Comparison of ENCODE assay signal across 12 cellular contexts in the genomic region with DNA sequence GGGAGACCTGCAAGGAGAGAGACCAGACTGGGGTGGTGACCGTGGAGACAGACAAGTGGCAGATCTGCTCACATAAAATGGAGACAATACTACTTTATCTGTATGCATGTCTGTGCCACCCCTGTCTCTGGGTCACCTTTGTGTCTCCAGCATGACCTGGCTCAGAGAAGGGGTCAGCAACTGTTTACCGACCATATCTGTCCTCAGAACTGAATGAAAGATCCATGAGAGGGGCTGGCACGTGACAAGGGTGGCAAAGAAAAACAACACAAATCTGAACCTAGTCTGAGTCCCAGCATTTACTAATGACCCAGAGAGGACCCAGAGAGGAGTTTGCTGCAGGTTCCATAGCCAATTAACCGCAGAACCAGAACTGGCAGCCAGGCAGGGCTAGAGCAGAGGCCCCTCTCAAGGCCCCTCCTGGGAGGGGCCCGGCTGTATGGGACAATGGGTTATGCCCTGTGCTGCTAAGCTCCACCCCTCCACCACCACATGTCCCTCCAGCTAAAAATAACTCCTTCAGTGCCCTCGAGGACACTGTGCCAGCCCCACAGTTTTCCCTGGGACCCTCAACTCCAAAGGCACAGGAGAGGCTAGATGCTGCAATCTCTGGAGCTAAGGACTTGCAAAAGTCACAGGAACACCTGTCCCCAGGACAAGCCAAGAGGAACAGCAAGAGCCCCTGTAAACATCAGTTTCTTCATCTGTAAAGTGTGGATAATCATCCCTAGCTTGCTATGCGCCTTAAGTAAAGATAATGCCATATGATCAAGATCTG. TPM values are rescaled to one million over a fixed set of nuclear protein-coding genes. Genes with fewer than 3 reads are reported as not detected.
A peak's percentile ranks its signal among the peaks of the same experiment; 100 is the strongest.
DNase-seq lines count a peak whose midpoint lies in the region; ATAC-seq and TF ChIP-seq lines count a peak whose summit lies in the region.
"Had no signal": no experiment of that assay in that cellular context is flagged by ENCODE, and none has a peak within 500 bp of the region (broad histone marks: within the 10 kb centered on the region; RNA-seq: fewer than 3 reads in every experiment).

No MANE protein-coding gene starts in this region.

- H3K36me3 Mint-ChIP-seq in glutamatergic neuron (ENCODE audit: unreplicated experiment), result no peaks in the 10 kb centered on the region

- TF ChIP-seq CTCF in PC-9 (conservative IDR thresholded peaks at IDR 0.05), result no peak
- no peak for TF ChIP-seq CTCF in glutamatergic neuron (IDR thresholded peaks at IDR 0.05; ENCODE audit: partially characterized antibody, unreplicated experiment)
- TF ChIP-seq CTCF in thyroid gland (IDR thresholded peaks at IDR 0.05), result no peak

- peaks cover 62% of the 10 kb centered on the region for H3K79me2 ChIP-seq in PC-9 (ENCODE audit: low read depth)

- H3K9me3 ChIP-seq in PC-9 (ENCODE audit: insufficient read depth, low read depth) (no peaks in the 10 kb centered on the region), thyroid gland (no peaks in the 10 kb centered on the region)
- H3K9me3 ChIP-seq: upper lobe of right lung had no signal

- no peak for TF ChIP-seq POLR2A in thyroid gland (IDR thresholded peaks at IDR 0.05)

- H3K27ac ChIP-seq in PC-9 (no peak overlapping the region), thyroid gland (peak overlapping the region; percentile 81 to 98 (median 93))
- H3K27ac ChIP-seq: upper lobe of right lung had no signal

- H2AFZ ChIP-seq in PC-9, result no peak overlapping the region

- H4K20me1 ChIP-seq in PC-9 (ENCODE audit: insufficient read depth), result peaks cover 42% of the 10 kb centered on the region

- peak overlapping the region; percentile 93 for H3K4me2 ChIP-seq in PC-9

- no peak overlapping the region for H3K27ac Mint-ChIP-seq in glutamatergic neuron (ENCODE audit: unreplicated experiment)

- H3K27me3 ChIP-seq in PC-9 (ENCODE audit: insufficient read depth, low read depth), result no peaks in the 10 kb centered on the region
- H3K27me3 ChIP-seq in thyroid gland, result no peaks in the 10 kb centered on the region
- H3K27me3 ChIP-seq: upper lobe of right lung had no signal

- H3K4me1 Mint-ChIP-seq in glutamatergic neuron (ENCODE audit: low read depth, unreplicated experiment), result peaks cover 5% of the 10 kb centered on the region

- intact Hi-C loops in Right ventricle myocardium superior (cut with DNase I) (no loop called here), cardiac septum (cut with DNase I) (loop anchor here (5.0 kb wide), 1 partner anchor 34 kb away; no protein-coding TSS in a partner anchor), PC-9 (cut with micrococcal nuclease; ENCODE audit: unreplicated experiment) (loop anchor here (10.0 kb wide), 1 partner anchor 464 kb away; no protein-coding TSS in a partner anchor), thyroid gland (cut with DNase I) (no loop called here)

- WGBS in thyroid gland, 2 donors, result 38 to 44% methylated on average over 7 of the region's 7 CpGs

- peaks cover 16% of the 10 kb centered on the region for H3F3A ChIP-seq in PC-9 (ENCODE audit: insufficient read depth, low read depth)

- H3K9me3 Mint-ChIP-seq in glutamatergic neuron (ENCODE audit: unreplicated experiment), result peaks cover 5% of the 10 kb centered on the region

- peak overlapping the region; percentile 30 for H3K4me3 Mint-ChIP-seq in glutamatergic neuron (ENCODE audit: unreplicated experiment)

- POLR2A ChIA-PET in PC-9 (lab: Charles Lee; ENCODE audit: unreplicated experiment), result interaction anchor here (0.8 kb wide), 1 partner anchor 189 kb away, joined by 4 read pairs; no protein-coding TSS in a partner anchor

- H3K4me3 ChIP-seq in PC-9 (peak overlapping the region; percentile 99; the same call in 1 of the 2 replicates), thyroid gland (replicated peaks in 1 of 3) (no peak overlapping the region)
- H3K4me3 ChIP-seq: upper lobe of right lung had no signal

- DNase-seq in Right ventricle myocardium superior, result no peak
- DNase-seq in cardiac septum (ENCODE audit: low spot score), result no peak
- DNase-seq in PC-9, result no peak
- DNase-seq in glutamatergic neuron, result no peak
- peak; percentile 41 to 46 for DNase-seq in thyroid gland
- no peak for DNase-seq in Kasumi-1 (lab: John Stamatoyannopoulos, UW)
- DNase-seq: NCI-H146, upper lobe of right lung had no signal

- H3K27me3 Mint-ChIP-seq in glutamatergic neuron (ENCODE audit: unreplicated experiment), result no peaks in the 10 kb centered on the region

- BruUV-seq in PC-9 (replicated peaks; lab: Mats Ljungman, UMichigan), result no TSS peak

- no peaks in the 10 kb centered on the region for H3K36me3 ChIP-seq in PC-9 (ENCODE audit: low read depth)
- no peaks in the 10 kb centered on the region for H3K36me3 ChIP-seq in thyroid gland
- H3K36me3 ChIP-seq: upper lobe of right lung had no signal

- H3K4me1 ChIP-seq in PC-9 (replicated peaks; ENCODE audit: insufficient read depth) (peaks cover 20% of the 10 kb centered on the region), thyroid gland (peaks cover 23 to 30% of the 10 kb centered on the region in 2 donors)

- peak; percentile 18 for ATAC-seq in Right ventricle myocardium superior (ENCODE audit: poor library complexity)
- ATAC-seq in HG03342 (IDR thresholded peaks at IDR 0.05; ENCODE audit: unreplicated experiment), result no peak
- ATAC-seq in HG03469 (IDR thresholded peaks at IDR 0.05; ENCODE audit: unreplicated experiment), result no peak
- ATAC-seq: upper lobe of right lung had no signal

- H3K9me2 ChIP-seq in PC-9 (ENCODE audit: insufficient read depth), result no peaks in the 10 kb centered on the region

- CTCF ChIA-PET in PC-9 (lab: Charles Lee), result no interaction called here

RNA-seq across cellular contexts. Expression of gene AHCY, which starts 2.2 kb away (rescaled TPM):
- total RNA-seq in Right ventricle myocardium superior, result 71.2 TPM
- 45.7 TPM for total RNA-seq in cardiac septum
- 247 and 273 TPM in 2 replicates for total RNA-seq in PC-9 (2021)
- 97.9 TPM for total RNA-seq in glutamatergic neuron (ENCODE audit: unreplicated experiment)
- total RNA-seq in thyroid gland, result 100 to 1,000 TPM; 109 to 138 (median 124) TPM

RNA-seq across cellular contexts. Expression of gene ASIP, which starts 59.8 kb away (rescaled TPM):
- 18.9 TPM for total RNA-seq in Right ventricle myocardium superior
- 10.5 TPM for total RNA-seq in cardiac septum
- not detected in 2 replicates for total RNA-seq in PC-9 (2021)
- total RNA-seq in glutamatergic neuron (ENCODE audit: unreplicated experiment), result not detected
- not detected for total RNA-seq in thyroid gland
- total RNA-seq: H4, pulmonary artery endothelial cell, upper lobe of right lung had no signal

Comparison
In these comparisons a context has a peak if more than half of its experiments do, and no peak if none do; other contexts are left out.
1. intact Hi-C loops: an anchor here in cardiac septum (5.0 kb wide) and PC-9 (10.0 kb wide); none called in Right ventricle myocardium superior and thyroid gland.
2. DNase-seq: peak in thyroid gland (2 of 2); none in Right ventricle myocardium superior (single experiment), cardiac septum (single experiment), PC-9 (0 of 2), glutamatergic neuron (single experiment) and Kasumi-1 (0 of 2).
3. RNA of gene ASIP, which starts 59.8 kb away (total RNA-seq): 18.9 TPM in Right ventricle myocardium superior (single experiment) and 10.5 TPM in cardiac septum (single experiment); not detected in PC-9, not detected in glutamatergic neuron (single experiment) and not detected in thyroid gland; every median in the first group is over 10 times any median in the second.